Comparison of ENCODE assay signal across 1 cellular context in genomic region chr17:66992911-66993310, GRCh38.
TF ChIP-seq lines count a peak whose summit lies in the region.

No MANE protein-coding gene starts in this region.

TF ChIP-seq in H1, 55 proteins besides CTCF, POLR2A, EP300 and RAD21:
- no peak for TF ChIP-seq JUN (IDR thresholded peaks at IDR 0.05; ENCODE audit: low read depth, low read length)
- TF ChIP-seq KDM4A (IDR thresholded peaks at IDR 0.05; ENCODE audit: low read depth, low read length, severe bottlenecking): no peak
- TF ChIP-seq CHD1 (IDR thresholded peaks at IDR 0.05; ENCODE audit: low read depth, low read length): no peak
- no peak for TF ChIP-seq TCF12 (IDR thresholded peaks at IDR 0.05; ENCODE audit: low read depth, low read length)
- TF ChIP-seq SIX5 (IDR thresholded peaks at IDR 0.05; ENCODE audit: low read depth, low read length): no peak
- no peak for TF ChIP-seq GTF2F1 (IDR thresholded peaks at IDR 0.05; ENCODE audit: borderline replicate concordance, low read depth, low read length)
- no peak for TF ChIP-seq GABPA (IDR thresholded peaks at IDR 0.05; ENCODE audit: borderline replicate concordance, insufficient read depth, low read length)
- TF ChIP-seq HDAC6 (IDR thresholded peaks at IDR 0.05; ENCODE audit: low read depth, low read length): no peak
- no peak for TF ChIP-seq ATF3 (IDR thresholded peaks at IDR 0.05; ENCODE audit: insufficient read depth, low read depth, low read length)
- TF ChIP-seq KDM5A (IDR thresholded peaks at IDR 0.05; ENCODE audit: low read length): no peak
- TF ChIP-seq BACH1 (IDR thresholded peaks at IDR 0.05; ENCODE audit: low read length): no peak
- TF ChIP-seq CTBP2 (IDR thresholded peaks at IDR 0.05; ENCODE audit: borderline replicate concordance, insufficient read depth, insufficient read length, low read length): no peak
- TF ChIP-seq SP2 (IDR thresholded peaks at IDR 0.05; ENCODE audit: low read length): no peak
- TF ChIP-seq HDAC2 (IDR thresholded peaks at IDR 0.05; ENCODE audit: borderline replicate concordance in 1 of 2, low read depth in 2 of 2, low read length in 2 of 2): no peak
- TF ChIP-seq CHD7 (IDR thresholded peaks at IDR 0.05; ENCODE audit: insufficient replicate concordance, low read length): no peak
- TF ChIP-seq TAF7 (optimal IDR thresholded peaks at IDR 0.05; ENCODE audit: borderline replicate concordance, low read depth, low read length): no peak
- no peak for TF ChIP-seq ATF2 (IDR thresholded peaks at IDR 0.05; ENCODE audit: low read length)
- no peak for TF ChIP-seq PHF8 (conservative IDR thresholded peaks at IDR 0.05; ENCODE audit: low read depth, low read length)
